ENCODE assay signal across 7 cellular contexts in the genomic region with DNA sequence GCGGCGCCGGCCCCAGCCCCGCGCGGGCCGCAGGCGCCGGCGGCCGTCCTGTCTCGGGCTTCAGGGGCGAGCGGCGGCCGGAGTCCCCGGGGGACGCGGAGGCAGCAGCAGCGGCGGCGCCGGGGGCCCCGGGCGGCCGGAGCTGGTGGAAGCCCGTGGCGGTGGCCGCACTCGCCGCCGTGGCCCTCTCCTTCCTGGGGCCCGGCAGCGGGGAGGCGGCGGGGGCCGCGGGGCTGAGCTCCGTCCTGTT. TPM values are rescaled to one million over a fixed set of nuclear protein-coding genes. Genes with fewer than 3 reads are reported as not detected.
DNase-seq lines count a peak whose midpoint lies in the region; ATAC-seq and TF ChIP-seq lines count a peak whose summit lies in the region.
"Not testable (repeated sequence)": the region's sequence is repeated elsewhere in the genome, so short reads cannot be mapped to it uniquely, and the experiment has no call there.

No MANE protein-coding gene starts in this region.

- in situ Hi-C loops in GM23248 (cut with MboI), result not testable (repeated sequence)

- peak; percentile 0 for ATAC-seq in GM18858 (IDR thresholded peaks at IDR 0.05; ENCODE audit: unreplicated experiment)
- ATAC-seq in HG03280 (IDR thresholded peaks at IDR 0.05; ENCODE audit: unreplicated experiment), result peak; percentile 15
- not testable (repeated sequence) for ATAC-seq in RWPE2 (ENCODE audit: low read depth)

- peaks cover 58% of the 10 kb centered on the region for H3K79me2 ChIP-seq in GM23248 (ENCODE audit: insufficient read depth)

- peaks cover 12% of the 10 kb centered on the region for H3F3A ChIP-seq in GM23248 (ENCODE audit: insufficient read depth)

- H3K4me1 ChIP-seq in GM23248 (ENCODE audit: insufficient read depth) (peaks cover 15% of the 10 kb centered on the region), RWPE2 (ENCODE audit: insufficient read depth, poor library complexity, severe bottlenecking) (peaks cover 11% of the 10 kb centered on the region), iPS-20b (ENCODE audit: insufficient read depth, low read length) (peaks cover 17% of the 10 kb centered on the region)
- not testable (repeated sequence) for H3K4me1 ChIP-seq in rectal smooth muscle tissue (ENCODE audit: control insufficient read depth, insufficient read depth, low read length)

- peak overlapping the region; percentile 88; the same call in 1 of the 2 replicates for H2AFZ ChIP-seq in GM23248

- WGBS in GM23248 (ENCODE audit: low coverage in 1 of 2, low lambda C conversion rate in 2 of 2, missing lambda C conversion rate in 2 of 2), 2 experiments, result 0 to 1% methylated on average over 15 to 22 of the region's 39 CpGs

- H3K9me3 ChIP-seq in GM23248 (ENCODE audit: low read depth); RWPE2 (ENCODE audit: severe bottlenecking); iPS-20b (ENCODE audit: insufficient read depth, low read depth, low read length): not testable (repeated sequence)

- not testable (repeated sequence) for DNase-seq in GM23248; RWPE2 (ENCODE audit: low spot score); dorsolateral prefrontal cortex

- not testable (repeated sequence) for H3K36me3 ChIP-seq in GM23248 (ENCODE audit: low read depth); RWPE2 (ENCODE audit: low read depth); iPS-20b (ENCODE audit: insufficient read depth, low read depth, low read length); rectal smooth muscle tissue (ENCODE audit: control insufficient read depth, insufficient read depth, low read length)

- not testable (repeated sequence) for H3K9me2 ChIP-seq in GM23248 (ENCODE audit: insufficient read depth)

- not testable (repeated sequence) for H4K20me1 ChIP-seq in GM23248 (ENCODE audit: insufficient read depth)

- H3K9ac ChIP-seq in GM23248, result peak overlapping the region; percentile 90
- H3K9ac ChIP-seq in iPS-20b (ENCODE audit: low read depth, low read length); rectal smooth muscle tissue (ENCODE audit: low read length): not testable (repeated sequence)

- intact Hi-C loops in dorsolateral prefrontal cortex (cut with DNase I), result loop anchor here (2.0 to 10.0 kb wide), 8 partner anchors 65 to 1545 kb away; partner anchors contain the start of genes ANKRD37 (in 1 of the 2), SLC25A4 (in 1 of the 2) and UFSP2 (in 1 of the 2)

- H3K27ac ChIP-seq in GM23248, result peak overlapping the region; percentile 82
- peak overlapping the region; percentile 28 for H3K27ac ChIP-seq in RWPE2 (ENCODE audit: poor library complexity, severe bottlenecking)
- H3K27ac ChIP-seq in dorsolateral prefrontal cortex, result peak overlapping the region in 49 of 59 donors; percentile 13 to 93 (median 77)
- H3K27ac ChIP-seq in iPS-20b (ENCODE audit: low read length), result not testable (repeated sequence)
- peak overlapping the region; percentile 81 for H3K27ac ChIP-seq in rectal smooth muscle tissue (ENCODE audit: low read depth, low read length)

- H3K4me3 ChIP-seq in GM23248 (peak overlapping the region; percentile 99), RWPE2 (ENCODE audit: severe bottlenecking) (peak overlapping the region; percentile 72), dorsolateral prefrontal cortex (peak overlapping the region in 58 of 59 donors; percentile 61 to 87 (median 75)), iPS-20b (ENCODE audit: low read length) (peak overlapping the region; percentile 87; the same call in 1 of the 2 replicates), rectal smooth muscle tissue (ENCODE audit: low read length) (peak overlapping the region; percentile 98)

- H3K4me2 ChIP-seq in GM23248 (ENCODE audit: unreplicated experiment), result not testable (repeated sequence)

- not testable (repeated sequence) for H3K27me3 ChIP-seq in GM23248 (replicated peaks; ENCODE audit: insufficient read depth); RWPE2 (ENCODE audit: insufficient read depth, poor library complexity, severe bottlenecking); dorsolateral prefrontal cortex; rectal smooth muscle tissue (ENCODE audit: control insufficient read depth, insufficient read depth, low read length)
- H3K27me3 ChIP-seq in iPS-20b (ENCODE audit: insufficient read depth, low read length), result peaks cover 51% of the 10 kb centered on the region

- TF ChIP-seq CTCF in RWPE2 (IDR thresholded peaks at IDR 0.05; ENCODE audit: poor library complexity, severe bottlenecking), result peak; percentile 25
- peak in 3 of 56 donors; percentile 2 to 15 (median 7) for TF ChIP-seq CTCF in dorsolateral prefrontal cortex (IDR thresholded peaks at IDR 0.05 in 54 of 56, conservative IDR thresholded peaks at IDR 0.05 in 2 of 56; ENCODE audit: low read depth in 1 of 56, partially characterized antibody in 56 of 56)

RNA-seq across cellular contexts. Expression of gene SNX25, which starts 0.4 kb away (rescaled TPM):
- 23.6 and 50.0 TPM in 2 replicates for total RNA-seq in GM23248 (2014; rRNA removed; shearing (Covaris generic))
- 7.1 and 8.2 TPM in 2 replicates for polyA plus RNA-seq in GM23248 (2016; fragmentation: Nextera tagmentation; extraction: Ambion mirVana)
- 10 to 100 TPM; 14.6 to 37.3 (median 24.4) TPM for total RNA-seq in dorsolateral prefrontal cortex

RNA-seq across cellular contexts. Expression of gene CFAP97, which starts 6.0 kb away (rescaled TPM):
- 44.0 and 46.3 TPM in 2 replicates for total RNA-seq in GM23248 (2014; rRNA removed; shearing (Covaris generic))
- polyA plus RNA-seq in GM23248 (2016; fragmentation: Nextera tagmentation; extraction: Ambion mirVana), result 49.2 and 50.8 TPM in 2 replicates
- total RNA-seq in dorsolateral prefrontal cortex, result 10 to 100 TPM; 16.8 to 37.2 (median 26.7) TPM
